In the genomic region with DNA sequence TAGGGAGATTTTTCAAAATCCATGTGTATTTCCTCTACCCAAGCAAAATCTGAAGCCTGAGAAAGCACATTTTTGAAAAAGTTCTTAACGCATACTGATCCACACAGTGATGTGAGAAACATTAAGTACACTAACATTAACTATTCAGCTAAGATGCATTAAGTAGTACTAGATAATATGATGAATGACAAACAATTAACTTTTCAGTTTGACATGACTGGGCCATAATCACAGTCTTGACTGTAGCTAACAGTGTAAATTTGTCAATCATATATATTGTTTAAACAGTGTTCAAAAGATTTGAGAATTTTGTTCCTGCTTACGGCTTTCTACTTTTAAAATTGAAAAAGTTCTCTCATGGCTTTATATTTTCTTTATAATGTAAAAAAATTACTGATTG, we compare ENCODE assay signal across 27 cellular contexts.
"Had no signal": no experiment of that assay in that cellular context is flagged by ENCODE, and none has a peak within 500 bp of the region (broad histone marks: within the 10 kb centered on the region; RNA-seq: fewer than 3 reads in every experiment).

No MANE protein-coding gene starts in this region.

- H3K27me3 ChIP-seq: colonic mucosa, dorsolateral prefrontal cortex, esophagus muscularis mucosa, esophagus squamous epithelium, foreskin keratinocyte, gastrocnemius medialis, gastroesophageal sphincter, heart left ventricle, heart right ventricle had no signal

- H3K4me3 ChIP-seq: colonic mucosa, coronary artery, dorsolateral prefrontal cortex, esophagus muscularis mucosa, esophagus squamous epithelium, gastrocnemius medialis, gastroesophageal sphincter, heart left ventricle, heart right ventricle had no signal

- FAIRE-seq: colon, endometrium, endothelial cell of umbilical vein, frontal cortex had no signal

- DNase-seq: colonic mucosa; cortex of kidney; dermis blood vessel endothelial cell; dorsolateral prefrontal cortex; effector CD4-positive, alpha-beta T cell; effector CD8-positive, alpha-beta T cell; effector memory CD4-positive, alpha-beta T cell; effector memory CD8-positive, alpha-beta T cell; endodermal cell; erythroblast; esophagus squamous epithelium; foreskin fibroblast; foreskin keratinocyte; foreskin melanocyte; gastrocnemius medialis; glutamatergic neuron; head of caudate nucleus; heart left ventricle; heart right ventricle had no signal

- H3K27ac ChIP-seq: colonic mucosa, coronary artery, dorsolateral prefrontal cortex, epithelial cell of prostate, esophagus muscularis mucosa, esophagus squamous epithelium, foreskin keratinocyte, gastrocnemius medialis, gastroesophageal sphincter, heart left ventricle, heart right ventricle had no signal

- H3K9me3 ChIP-seq: colonic mucosa, esophagus muscularis mucosa, esophagus squamous epithelium, gastrocnemius medialis, gastroesophageal sphincter, heart left ventricle, heart right ventricle had no signal

- H3K36me3 ChIP-seq: colonic mucosa, esophagus muscularis mucosa, esophagus squamous epithelium, gastrocnemius medialis, gastroesophageal sphincter, heart left ventricle, heart right ventricle had no signal
